36 cellular contexts compared by ENCODE assay signal in genomic region chr2:128731994-128732650, GRCh38.
"Had no signal": no experiment of that assay in that cellular context is flagged by ENCODE, and none has a peak within 500 bp of the region (broad histone marks: within the 10 kb centered on the region; RNA-seq: fewer than 3 reads in every experiment).

No MANE protein-coding gene starts in this region.

- DNase-seq: activated B cell treated with CpG ODN at 0.5 μM for 24 hours; activated CD4-positive, alpha-beta memory T cell treated with anti-CD3 and anti-CD28 coated beads for 36 hours; activated CD4-positive, alpha-beta T cell treated with anti-CD3 and anti-CD28 coated beads for 4 hours; activated CD4-positive, alpha-beta T cell treated with anti-CD3 and anti-CD28 coated beads, Interleukin-2, amount 50 U/mL, for 1 hour; activated CD4-positive, CD25-positive, alpha-beta regulatory T cell treated with anti-CD3 and anti-CD28 coated beads, Interleukin-2, amount 50 U/mL, for 72 hours; activated CD8-positive, alpha-beta memory T cell treated with anti-CD3 and anti-CD28 coated beads, Interleukin-2, amount 50 U/mL, for 4 hours; activated effector memory CD4-positive, alpha-beta T cell treated with Interleukin-2 at 50 U/mL for 16 hours; activated naive CD4-positive, alpha-beta T cell; activated naive CD4-positive, alpha-beta T cell treated with anti-CD3 and anti-CD28 coated beads, Interleukin-2, amount 50 U/mL, for 16 hours; activated naive CD8-positive, alpha-beta T cell treated with anti-CD3 and anti-CD28 coated beads for 36 hours; activated T-cell treated with anti-CD3 and anti-CD28 coated beads for 4 hours; activated T-cell treated with anti-CD3 and anti-CD28 coated beads, Interleukin-2, amount 50 U/mL, for 4 hours; amygdala; NCI-H1048; NCI-H1105 treated with DMSO at 0.1 percent for 48 hours; NCI-H1436; NCI-H1930; NCI-H2081 treated with DMSO at 0.1 percent for 48 hours; NCI-H345; NCI-H510A; NCI-H526; NCI-H748 treated with DMSO at 0.1 percent for 48 hours; NK-92 treated with Interleukin-12 subunit alpha and Interleukin-12 subunit beta, amount 100 ng/mL, for 24 hours; PC-3; Peyer's patch; RPMI8226; SIG-M5; SW 1271; T-helper 1 cell; T-helper 2 cell; T-helper 9 cell had no signal

- H3K9ac ChIP-seq: KMS-11 had no signal

- H3K4me2 ChIP-seq: KMS-11 had no signal

- H3K36me3 Mint-ChIP-seq: activated CD4-positive, alpha-beta memory T cell treated with anti-CD3 and anti-CD28 coated beads for 36 hours; activated naive CD8-positive, alpha-beta T cell treated with anti-CD3 and anti-CD28 coated beads for 36 hours had no signal

- H3K4me3 ChIP-seq: ascending aorta, cardiac muscle cell, Peyer's patch had no signal

- H3K27me3 ChIP-seq: ascending aorta, cardiac muscle cell, Peyer's patch had no signal

- ATAC-seq: PC-3 had no signal

- H3K9me3 ChIP-seq: ascending aorta, Peyer's patch had no signal

- H3K36me3 ChIP-seq: ascending aorta, cardiac muscle cell, Peyer's patch had no signal

- H3K27ac ChIP-seq: ascending aorta, cardiac muscle cell, KMS-11, Peyer's patch, VCaP had no signal

- H3K27ac Mint-ChIP-seq: activated B cell treated with CpG ODN at 0.5 μM for 24 hours; activated CD4-positive, alpha-beta memory T cell treated with anti-CD3 and anti-CD28 coated beads for 36 hours; activated naive CD8-positive, alpha-beta T cell treated with anti-CD3 and anti-CD28 coated beads for 36 hours; activated T-helper 1 cell treated with anti-CD3 and anti-CD28 coated beads, Interleukin-12 subunit alpha, Interleukin-12 subunit beta, Interleukin-2, Interleukin-4 antibody, amounts not matched to agents 30 ng/mL and 10 ng/mL and 1 ng/mL, durations not matched to agents 14 hours and 24 hours and 36 hours had no signal

- H3K4me3 Mint-ChIP-seq: activated B cell treated with CpG ODN at 0.5 μM for 24 hours; activated CD4-positive, alpha-beta memory T cell treated with anti-CD3 and anti-CD28 coated beads for 36 hours; activated naive CD8-positive, alpha-beta T cell treated with anti-CD3 and anti-CD28 coated beads for 36 hours; activated T-cell treated with anti-CD3 and anti-CD28 coated beads, Interleukin-2, amount 50 U/mL, for 4 hours; activated T-helper 1 cell treated with anti-CD3 and anti-CD28 coated beads, Interleukin-12 subunit alpha, Interleukin-12 subunit beta, Interleukin-2, Interleukin-4 antibody, amounts not matched to agents 30 ng/mL and 10 ng/mL and 1 ng/mL, durations not matched to agents 14 hours and 24 hours and 36 hours had no signal
